Comparison of ENCODE assay signal across 32 cellular contexts in the genomic region with DNA sequence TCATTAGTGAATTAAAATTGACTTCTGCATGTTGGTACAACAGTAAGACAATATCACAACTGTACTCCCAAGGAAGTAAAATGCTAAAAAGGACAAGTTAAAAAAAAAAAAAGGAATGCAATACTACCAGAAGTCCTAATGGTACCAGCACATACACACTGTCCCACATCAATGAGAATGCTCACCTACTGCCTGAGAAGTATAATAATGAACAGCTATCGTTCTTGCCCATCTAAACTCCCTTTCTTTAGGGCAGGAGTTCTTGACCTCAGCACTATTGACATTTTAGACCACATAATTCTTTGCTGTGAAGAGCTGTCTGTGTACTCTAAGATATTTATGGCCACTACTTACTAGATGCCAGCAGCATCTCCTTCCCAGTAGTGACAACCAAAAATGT.
"Had no signal": no experiment of that assay in that cellular context is flagged by ENCODE, and none has a peak within 500 bp of the region (broad histone marks: within the 10 kb centered on the region; RNA-seq: fewer than 3 reads in every experiment).

No MANE protein-coding gene starts in this region.

- H3K27me3 ChIP-seq: adrenal gland, body of pancreas, brain microvascular endothelial cell, breast epithelium had no signal

- H3K36me3 ChIP-seq: adrenal gland, brain microvascular endothelial cell, breast epithelium had no signal

- DNase-seq: activated B cell treated with CpG ODN at 0.5 μM for 24 hours; activated CD4-positive, alpha-beta memory T cell treated with anti-CD3 and anti-CD28 coated beads for 36 hours; activated CD4-positive, alpha-beta T cell treated with anti-CD3 and anti-CD28 coated beads for 4 hours; activated CD4-positive, alpha-beta T cell treated with anti-CD3 and anti-CD28 coated beads, Interleukin-2, amount 10 ng/mL, durations not matched to agents 24 days and 14 days; activated CD4-positive, alpha-beta T cell treated with anti-CD3 and anti-CD28 coated beads, Interleukin-2, amount 50 U/mL, for 1 hour; activated CD4-positive, alpha-beta T cell treated with anti-CD3 and anti-CD28 coated beads, Interleukin-2, amount 50 U/mL, for 4 hours; activated CD4-positive, CD25-positive, alpha-beta regulatory T cell treated with anti-CD3 and anti-CD28 coated beads, Interleukin-2, amount 50 U/mL, for 72 hours; activated CD8-positive, alpha-beta memory T cell treated with anti-CD3 and anti-CD28 coated beads, Interleukin-2, amount 50 U/mL, for 4 hours; activated CD8-positive, alpha-beta T cell treated with anti-CD3 and anti-CD28 coated beads for 36 hours; activated effector memory CD4-positive, alpha-beta T cell treated with anti-CD3 and anti-CD28 coated beads, Interleukin-2, amount 50 U/mL, for 16 hours; activated gamma-delta T cell treated with Interleukin-2 at 50 U/mL for 16 hours; activated naive CD4-positive, alpha-beta T cell; activated naive CD4-positive, alpha-beta T cell treated with anti-CD3 and anti-CD28 coated beads for 36 hours; activated naive CD4-positive, alpha-beta T cell treated with anti-CD3 and anti-CD28 coated beads, Interleukin-2, amount 50 U/mL, for 16 hours; activated naive CD8-positive, alpha-beta T cell treated with anti-CD3 and anti-CD28 coated beads for 36 hours; activated T-cell treated with anti-CD3 and anti-CD28 coated beads for 4 hours; activated T-cell treated with anti-CD3 and anti-CD28 coated beads, Interleukin-2, amount 50 U/mL, for 1 hour; activated T-cell treated with anti-CD3 and anti-CD28 coated beads, Interleukin-2, amount 50 U/mL, for 4 hours; activated T-cell treated with anti-CD3 and anti-CD28 coated beads, Interleukin-2, amount 50 U/mL, for 72 hours; adrenal gland; amniotic stem cell; aorta; body of pancreas; brain microvascular endothelial cell; central memory CD4-positive, alpha-beta T cell; T-helper 1 cell; T-helper 2 cell; T-helper 9 cell had no signal

- H3K4me3 ChIP-seq: adrenal gland, body of pancreas, breast epithelium had no signal

- H3K27ac ChIP-seq: adrenal gland, body of pancreas, brain microvascular endothelial cell, breast epithelium, VCaP had no signal

- H3K9me3 ChIP-seq: adrenal gland, body of pancreas, breast epithelium had no signal

- FAIRE-seq: astrocyte, TTC549 had no signal

- H3K4me1 ChIP-seq: adrenal gland, body of pancreas, breast epithelium had no signal
